1 cellular context compared by ENCODE assay signal in the genomic region with DNA sequence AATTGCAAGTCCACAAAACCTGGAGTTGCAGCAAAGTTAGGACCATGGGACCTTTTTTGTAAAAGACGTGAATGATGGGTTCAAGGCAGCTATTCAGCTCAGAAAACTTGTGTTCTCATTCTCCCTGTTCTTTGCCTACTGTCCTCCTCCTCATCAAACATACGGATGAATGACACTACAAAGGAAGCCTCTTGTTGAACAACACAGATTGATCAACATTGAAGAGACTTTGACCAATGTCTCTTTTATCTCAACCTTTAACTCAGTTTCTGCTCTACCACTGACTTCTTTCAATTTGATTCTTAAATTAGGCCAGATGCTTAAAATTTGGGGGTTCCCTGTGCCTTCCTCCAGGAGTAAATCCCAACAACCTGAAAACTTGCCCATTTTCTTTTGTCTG.
TF ChIP-seq lines count a peak whose summit lies in the region.

No MANE protein-coding gene starts in this region.

TF ChIP-seq in HepG2, 621 proteins besides CTCF, POLR2A, EP300 and RAD21 (continued from another document and continues in another):
- TF ChIP-seq, protein P1, sequence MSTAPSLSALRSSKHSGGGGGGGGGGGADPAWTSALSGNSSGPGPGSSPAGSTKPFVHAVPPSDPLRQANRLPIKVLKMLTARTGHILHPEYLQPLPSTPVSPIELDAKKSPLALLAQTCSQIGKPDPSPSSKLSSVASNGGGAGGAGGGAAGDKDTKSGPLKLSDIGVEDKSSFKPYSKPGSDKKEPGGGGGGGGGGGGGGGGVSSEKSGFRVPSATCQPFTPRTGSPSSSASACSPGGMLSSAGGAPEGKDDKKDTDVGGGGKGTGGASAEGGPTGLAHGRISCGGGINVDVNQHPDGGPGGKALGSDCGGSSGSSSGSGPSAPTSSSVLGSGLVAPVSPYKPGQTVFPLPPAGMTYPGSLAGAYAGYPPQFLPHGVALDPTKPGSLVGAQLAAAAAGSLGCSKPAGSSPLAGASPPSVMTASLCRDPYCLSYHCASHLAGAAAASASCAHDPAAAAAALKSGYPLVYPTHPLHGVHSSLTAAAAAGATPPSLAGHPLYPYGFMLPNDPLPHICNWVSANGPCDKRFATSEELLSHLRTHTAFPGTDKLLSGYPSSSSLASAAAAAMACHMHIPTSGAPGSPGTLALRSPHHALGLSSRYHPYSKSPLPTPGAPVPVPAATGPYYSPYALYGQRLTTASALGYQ (CRISPR knock-in tag; IDR thresholded peaks at IDR 0.05) = 0 out of 2 replicates have a peak, but pooled peaks have one; percentile 38
- TF ChIP-seq HNF4A (CRISPR knock-in tag; IDR thresholded peaks at IDR 0.05) = peak; percentile 89
- peak; percentile 83 for TF ChIP-seq HNF4G (IDR thresholded peaks at IDR 0.05; ENCODE audit: borderline replicate concordance, low read depth, low read length)
- TF ChIP-seq HNF4G (CRISPR knock-in tag; IDR thresholded peaks at IDR 0.05; ENCODE audit: borderline replicate concordance, low read depth) = no peak
- TF ChIP-seq, protein P2, sequence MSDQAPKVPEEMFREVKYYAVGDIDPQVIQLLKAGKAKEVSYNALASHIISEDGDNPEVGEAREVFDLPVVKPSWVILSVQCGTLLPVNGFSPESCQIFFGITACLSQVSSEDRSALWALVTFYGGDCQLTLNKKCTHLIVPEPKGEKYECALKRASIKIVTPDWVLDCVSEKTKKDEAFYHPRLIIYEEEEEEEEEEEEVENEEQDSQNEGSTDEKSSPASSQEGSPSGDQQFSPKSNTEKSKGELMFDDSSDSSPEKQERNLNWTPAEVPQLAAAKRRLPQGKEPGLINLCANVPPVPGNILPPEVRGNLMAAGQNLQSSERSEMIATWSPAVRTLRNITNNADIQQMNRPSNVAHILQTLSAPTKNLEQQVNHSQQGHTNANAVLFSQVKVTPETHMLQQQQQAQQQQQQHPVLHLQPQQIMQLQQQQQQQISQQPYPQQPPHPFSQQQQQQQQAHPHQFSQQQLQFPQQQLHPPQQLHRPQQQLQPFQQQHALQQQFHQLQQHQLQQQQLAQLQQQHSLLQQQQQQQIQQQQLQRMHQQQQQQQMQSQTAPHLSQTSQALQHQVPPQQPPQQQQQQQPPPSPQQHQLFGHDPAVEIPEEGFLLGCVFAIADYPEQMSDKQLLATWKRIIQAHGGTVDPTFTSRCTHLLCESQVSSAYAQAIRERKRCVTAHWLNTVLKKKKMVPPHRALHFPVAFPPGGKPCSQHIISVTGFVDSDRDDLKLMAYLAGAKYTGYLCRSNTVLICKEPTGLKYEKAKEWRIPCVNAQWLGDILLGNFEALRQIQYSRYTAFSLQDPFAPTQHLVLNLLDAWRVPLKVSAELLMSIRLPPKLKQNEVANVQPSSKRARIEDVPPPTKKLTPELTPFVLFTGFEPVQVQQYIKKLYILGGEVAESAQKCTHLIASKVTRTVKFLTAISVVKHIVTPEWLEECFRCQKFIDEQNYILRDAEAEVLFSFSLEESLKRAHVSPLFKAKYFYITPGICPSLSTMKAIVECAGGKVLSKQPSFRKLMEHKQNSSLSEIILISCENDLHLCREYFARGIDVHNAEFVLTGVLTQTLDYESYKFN (CRISPR knock-in tag; conservative IDR thresholded peaks at IDR 0.05) = peak; percentile 91
- TF ChIP-seq ZMYM4 (CRISPR knock-in tag; IDR thresholded peaks at IDR 0.05) = peak; percentile 52; the same call in 1 of the 2 replicates
- TF ChIP-seq, protein P3, sequence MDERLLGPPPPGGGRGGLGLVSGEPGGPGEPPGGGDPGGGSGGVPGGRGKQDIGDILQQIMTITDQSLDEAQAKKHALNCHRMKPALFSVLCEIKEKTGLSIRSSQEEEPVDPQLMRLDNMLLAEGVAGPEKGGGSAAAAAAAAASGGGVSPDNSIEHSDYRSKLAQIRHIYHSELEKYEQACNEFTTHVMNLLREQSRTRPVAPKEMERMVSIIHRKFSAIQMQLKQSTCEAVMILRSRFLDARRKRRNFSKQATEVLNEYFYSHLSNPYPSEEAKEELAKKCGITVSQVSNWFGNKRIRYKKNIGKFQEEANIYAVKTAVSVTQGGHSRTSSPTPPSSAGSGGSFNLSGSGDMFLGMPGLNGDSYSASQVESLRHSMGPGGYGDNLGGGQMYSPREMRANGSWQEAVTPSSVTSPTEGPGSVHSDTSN (CRISPR knock-in tag; IDR thresholded peaks at IDR 0.05) = peak; percentile 79
- TF ChIP-seq, protein P4, sequence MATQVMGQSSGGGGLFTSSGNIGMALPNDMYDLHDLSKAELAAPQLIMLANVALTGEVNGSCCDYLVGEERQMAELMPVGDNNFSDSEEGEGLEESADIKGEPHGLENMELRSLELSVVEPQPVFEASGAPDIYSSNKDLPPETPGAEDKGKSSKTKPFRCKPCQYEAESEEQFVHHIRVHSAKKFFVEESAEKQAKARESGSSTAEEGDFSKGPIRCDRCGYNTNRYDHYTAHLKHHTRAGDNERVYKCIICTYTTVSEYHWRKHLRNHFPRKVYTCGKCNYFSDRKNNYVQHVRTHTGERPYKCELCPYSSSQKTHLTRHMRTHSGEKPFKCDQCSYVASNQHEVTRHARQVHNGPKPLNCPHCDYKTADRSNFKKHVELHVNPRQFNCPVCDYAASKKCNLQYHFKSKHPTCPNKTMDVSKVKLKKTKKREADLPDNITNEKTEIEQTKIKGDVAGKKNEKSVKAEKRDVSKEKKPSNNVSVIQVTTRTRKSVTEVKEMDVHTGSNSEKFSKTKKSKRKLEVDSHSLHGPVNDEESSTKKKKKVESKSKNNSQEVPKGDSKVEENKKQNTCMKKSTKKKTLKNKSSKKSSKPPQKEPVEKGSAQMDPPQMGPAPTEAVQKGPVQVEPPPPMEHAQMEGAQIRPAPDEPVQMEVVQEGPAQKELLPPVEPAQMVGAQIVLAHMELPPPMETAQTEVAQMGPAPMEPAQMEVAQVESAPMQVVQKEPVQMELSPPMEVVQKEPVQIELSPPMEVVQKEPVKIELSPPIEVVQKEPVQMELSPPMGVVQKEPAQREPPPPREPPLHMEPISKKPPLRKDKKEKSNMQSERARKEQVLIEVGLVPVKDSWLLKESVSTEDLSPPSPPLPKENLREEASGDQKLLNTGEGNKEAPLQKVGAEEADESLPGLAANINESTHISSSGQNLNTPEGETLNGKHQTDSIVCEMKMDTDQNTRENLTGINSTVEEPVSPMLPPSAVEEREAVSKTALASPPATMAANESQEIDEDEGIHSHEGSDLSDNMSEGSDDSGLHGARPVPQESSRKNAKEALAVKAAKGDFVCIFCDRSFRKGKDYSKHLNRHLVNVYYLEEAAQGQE (IDR thresholded peaks at IDR 0.05; ENCODE audit: borderline replicate concordance in 1 of 2, low read depth in 1 of 2, low read length in 2 of 2) = 0 out of 4 replicates have a peak, but pooled peaks of 1 of the 2 experiments have one; percentile 15
- TF ChIP-seq, protein P5, sequence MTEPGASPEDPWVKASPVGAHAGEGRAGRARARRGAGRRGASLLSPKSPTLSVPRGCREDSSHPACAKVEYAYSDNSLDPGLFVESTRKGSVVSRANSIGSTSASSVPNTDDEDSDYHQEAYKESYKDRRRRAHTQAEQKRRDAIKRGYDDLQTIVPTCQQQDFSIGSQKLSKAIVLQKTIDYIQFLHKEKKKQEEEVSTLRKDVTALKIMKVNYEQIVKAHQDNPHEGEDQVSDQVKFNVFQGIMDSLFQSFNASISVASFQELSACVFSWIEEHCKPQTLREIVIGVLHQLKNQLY (CRISPR knock-in tag; IDR thresholded peaks at IDR 0.05) = no peak
- TF ChIP-seq, protein P6, sequence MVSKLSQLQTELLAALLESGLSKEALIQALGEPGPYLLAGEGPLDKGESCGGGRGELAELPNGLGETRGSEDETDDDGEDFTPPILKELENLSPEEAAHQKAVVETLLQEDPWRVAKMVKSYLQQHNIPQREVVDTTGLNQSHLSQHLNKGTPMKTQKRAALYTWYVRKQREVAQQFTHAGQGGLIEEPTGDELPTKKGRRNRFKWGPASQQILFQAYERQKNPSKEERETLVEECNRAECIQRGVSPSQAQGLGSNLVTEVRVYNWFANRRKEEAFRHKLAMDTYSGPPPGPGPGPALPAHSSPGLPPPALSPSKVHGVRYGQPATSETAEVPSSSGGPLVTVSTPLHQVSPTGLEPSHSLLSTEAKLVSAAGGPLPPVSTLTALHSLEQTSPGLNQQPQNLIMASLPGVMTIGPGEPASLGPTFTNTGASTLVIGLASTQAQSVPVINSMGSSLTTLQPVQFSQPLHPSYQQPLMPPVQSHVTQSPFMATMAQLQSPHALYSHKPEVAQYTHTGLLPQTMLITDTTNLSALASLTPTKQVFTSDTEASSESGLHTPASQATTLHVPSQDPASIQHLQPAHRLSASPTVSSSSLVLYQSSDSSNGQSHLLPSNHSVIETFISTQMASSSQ (IDR thresholded peaks at IDR 0.05; ENCODE audit: low read depth) = no peak
- TF ChIP-seq, protein P6 (CRISPR knock-in tag; IDR thresholded peaks at IDR 0.05; ENCODE audit: borderline replicate concordance) = peak; percentile 32; the same call in 1 of the 2 replicates
- TF ChIP-seq PCBP1 (IDR thresholded peaks at IDR 0.05; ENCODE audit: borderline replicate concordance, low read depth, low read length) = no peak
- no peak for TF ChIP-seq ZNF670 (CRISPR knock-in tag; IDR thresholded peaks at IDR 0.05; ENCODE audit: borderline replicate concordance)
- peak; percentile 31; the same call in 1 of the 2 replicates for TF ChIP-seq ETV5 (CRISPR knock-in tag; IDR thresholded peaks at IDR 0.05; ENCODE audit: borderline replicate concordance)
- TF ChIP-seq, protein P7, sequence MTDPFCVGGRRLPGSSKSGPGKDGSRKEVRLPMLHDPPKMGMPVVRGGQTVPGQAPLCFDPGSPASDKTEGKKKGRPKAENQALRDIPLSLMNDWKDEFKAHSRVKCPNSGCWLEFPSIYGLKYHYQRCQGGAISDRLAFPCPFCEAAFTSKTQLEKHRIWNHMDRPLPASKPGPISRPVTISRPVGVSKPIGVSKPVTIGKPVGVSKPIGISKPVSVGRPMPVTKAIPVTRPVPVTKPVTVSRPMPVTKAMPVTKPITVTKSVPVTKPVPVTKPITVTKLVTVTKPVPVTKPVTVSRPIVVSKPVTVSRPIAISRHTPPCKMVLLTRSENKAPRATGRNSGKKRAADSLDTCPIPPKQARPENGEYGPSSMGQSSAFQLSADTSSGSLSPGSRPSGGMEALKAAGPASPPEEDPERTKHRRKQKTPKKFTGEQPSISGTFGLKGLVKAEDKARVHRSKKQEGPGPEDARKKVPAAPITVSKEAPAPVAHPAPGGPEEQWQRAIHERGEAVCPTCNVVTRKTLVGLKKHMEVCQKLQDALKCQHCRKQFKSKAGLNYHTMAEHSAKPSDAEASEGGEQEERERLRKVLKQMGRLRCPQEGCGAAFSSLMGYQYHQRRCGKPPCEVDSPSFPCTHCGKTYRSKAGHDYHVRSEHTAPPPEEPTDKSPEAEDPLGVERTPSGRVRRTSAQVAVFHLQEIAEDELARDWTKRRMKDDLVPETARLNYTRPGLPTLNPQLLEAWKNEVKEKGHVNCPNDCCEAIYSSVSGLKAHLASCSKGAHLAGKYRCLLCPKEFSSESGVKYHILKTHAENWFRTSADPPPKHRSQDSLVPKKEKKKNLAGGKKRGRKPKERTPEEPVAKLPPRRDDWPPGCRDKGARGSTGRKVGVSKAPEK (CRISPR knock-in tag; IDR thresholded peaks at IDR 0.05; ENCODE audit: borderline replicate concordance) = no peak
- no peak for TF ChIP-seq MLLT10 (CRISPR knock-in tag; IDR thresholded peaks at IDR 0.05)
- TF ChIP-seq, protein P8, sequence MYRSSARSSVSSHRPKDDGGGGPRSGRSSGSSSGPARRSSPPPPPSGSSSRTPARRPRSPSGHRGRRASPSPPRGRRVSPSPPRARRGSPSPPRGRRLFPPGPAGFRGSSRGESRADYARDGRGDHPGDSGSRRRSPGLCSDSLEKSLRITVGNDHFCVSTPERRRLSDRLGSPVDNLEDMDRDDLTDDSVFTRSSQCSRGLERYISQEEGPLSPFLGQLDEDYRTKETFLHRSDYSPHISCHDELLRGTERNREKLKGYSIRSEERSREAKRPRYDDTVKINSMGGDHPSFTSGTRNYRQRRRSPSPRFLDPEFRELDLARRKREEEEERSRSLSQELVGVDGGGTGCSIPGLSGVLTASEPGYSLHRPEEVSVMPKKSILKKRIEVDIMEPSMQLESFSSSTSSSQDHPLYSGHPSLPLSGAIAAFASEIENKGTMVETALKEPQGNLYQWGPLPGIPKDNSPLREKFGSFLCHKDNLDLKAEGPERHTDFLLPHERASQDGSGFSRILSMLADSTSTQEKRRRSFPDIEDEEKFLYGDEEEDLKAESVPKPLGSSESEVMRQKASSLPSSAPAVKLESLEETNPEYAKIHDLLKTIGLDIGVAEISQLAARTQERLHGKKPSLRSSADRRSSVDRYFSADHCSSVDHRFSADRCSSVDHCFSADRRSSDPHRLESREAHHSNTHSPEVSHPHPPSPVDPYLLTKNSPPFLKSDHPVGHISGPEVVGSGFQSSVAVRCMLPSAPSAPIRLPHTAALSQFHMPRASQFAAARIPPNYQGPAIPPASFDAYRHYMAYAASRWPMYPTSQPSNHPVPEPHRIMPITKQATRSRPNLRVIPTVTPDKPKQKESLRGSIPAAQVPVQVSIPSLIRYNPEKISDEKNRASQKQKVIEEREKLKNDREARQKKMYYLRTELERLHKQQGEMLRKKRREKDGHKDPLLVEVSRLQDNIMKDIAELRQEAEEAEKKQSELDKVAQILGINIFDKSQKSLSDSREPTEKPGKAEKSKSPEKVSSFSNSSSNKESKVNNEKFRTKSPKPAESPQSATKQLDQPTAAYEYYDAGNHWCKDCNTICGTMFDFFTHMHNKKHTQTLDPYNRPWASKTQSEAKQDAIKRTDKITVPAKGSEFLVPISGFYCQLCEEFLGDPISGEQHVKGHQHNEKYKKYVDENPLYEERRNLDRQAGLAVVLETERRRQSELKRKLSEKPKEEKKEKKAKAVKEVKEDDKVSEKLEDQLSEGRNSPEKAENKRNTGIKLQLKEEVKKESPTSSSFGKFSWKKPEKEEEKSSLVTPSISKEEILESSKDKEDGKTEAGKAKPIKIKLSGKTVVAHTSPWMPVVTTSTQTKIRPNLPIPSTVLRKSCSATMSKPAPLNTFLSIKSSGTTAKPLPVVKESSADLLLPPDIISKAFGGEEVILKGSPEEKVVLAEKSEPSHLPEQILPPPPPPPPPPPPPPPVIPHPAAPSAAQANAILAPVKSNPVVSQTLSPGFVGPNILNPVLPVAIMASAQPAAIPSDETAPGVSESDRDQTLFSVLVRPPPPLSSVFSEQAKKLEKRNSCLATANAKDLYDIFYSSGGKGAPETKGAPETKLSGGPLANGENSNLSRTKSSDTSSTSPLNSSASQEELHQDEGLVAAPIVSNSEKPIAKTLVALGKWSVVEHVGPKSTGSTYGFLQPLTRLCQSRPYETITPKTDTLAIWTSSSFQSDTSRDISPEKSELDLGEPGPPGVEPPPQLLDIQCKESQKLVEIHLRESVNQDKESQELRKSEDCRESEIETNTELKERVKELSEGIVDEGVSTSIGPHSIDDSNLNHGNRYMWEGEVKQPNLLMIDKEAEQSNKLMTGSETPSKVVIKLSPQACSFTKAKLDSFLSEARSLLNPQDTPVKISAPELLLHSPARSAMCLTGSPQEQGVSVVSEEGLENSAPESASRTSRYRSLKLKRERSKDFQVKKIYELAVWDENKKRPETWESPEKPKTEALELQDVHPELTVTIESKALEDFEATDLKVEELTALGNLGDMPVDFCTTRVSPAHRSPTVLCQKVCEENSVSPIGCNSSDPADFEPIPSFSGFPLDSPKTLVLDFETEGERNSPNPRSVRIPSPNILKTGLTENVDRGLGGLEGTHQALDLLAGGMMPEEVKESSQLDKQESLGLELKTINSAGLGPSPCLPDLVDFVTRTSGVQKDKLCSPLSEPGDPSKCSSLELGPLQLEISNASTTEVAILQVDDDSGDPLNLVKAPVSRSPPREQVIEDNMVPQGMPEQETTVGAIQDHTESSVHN (CRISPR knock-in tag; IDR thresholded peaks at IDR 0.05) = no peak
- peak; percentile 72 for TF ChIP-seq ISL2 (CRISPR knock-in tag; IDR thresholded peaks at IDR 0.05)
